Comparison of ENCODE assay signal across 23 cellular contexts in the genomic region with DNA sequence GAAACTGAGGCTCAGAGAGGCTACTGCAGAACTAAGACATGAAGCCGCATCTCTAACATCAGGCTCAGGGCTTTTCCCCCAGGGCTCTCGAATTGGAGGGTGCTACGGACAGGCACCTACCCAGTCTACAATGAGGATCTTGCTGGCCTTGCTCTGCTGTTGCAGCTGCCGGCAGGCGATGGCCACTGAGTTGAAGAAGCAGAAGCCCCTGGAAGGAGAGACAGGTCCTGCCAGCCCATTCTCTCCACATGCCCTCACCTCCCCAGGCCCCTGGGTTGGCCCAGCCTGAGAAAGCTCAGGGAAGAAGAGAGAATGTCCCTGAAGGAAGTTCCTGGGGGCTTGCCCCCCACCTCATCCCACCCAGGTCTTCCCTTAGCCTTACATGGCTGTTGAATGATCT. TPM values are rescaled to one million over a fixed set of nuclear protein-coding genes. Genes with fewer than 3 reads are reported as not detected.
DNase-seq lines count a peak whose midpoint lies in the region; ATAC-seq and TF ChIP-seq lines count a peak whose summit lies in the region.
"Had no signal": no experiment of that assay in that cellular context is flagged by ENCODE, and none has a peak within 500 bp of the region (broad histone marks: within the 10 kb centered on the region; RNA-seq: fewer than 3 reads in every experiment).

No MANE protein-coding gene starts in this region.

- no peaks in the 10 kb centered on the region for H4K20me1 ChIP-seq in H9 (ENCODE audit: control insufficient read depth, insufficient read depth, insufficient read length)

- H3K36me3 Mint-ChIP-seq in activated T-cell treated with anti-CD3 and anti-CD28 coated beads, Interleukin-2, amount 50 U/mL, for 72 hours (ENCODE audit: insufficient read depth in 2 of 2) = peaks cover 19 to 44% of the 10 kb centered on the region in 2 donors
- peaks cover 54% of the 10 kb centered on the region for H3K36me3 Mint-ChIP-seq in activated T-cell treated with anti-CD3 and anti-CD28 coated beads, Interleukin-2, amount 50 U/mL, for 4 hours (ENCODE audit: insufficient read depth)
- H3K36me3 Mint-ChIP-seq in activated T-helper 17 cell treated with anti-CD3 and anti-CD28 coated beads, Interleukin-2, amount 50 U/mL, for 72 hours (ENCODE audit: low read depth) = peaks cover 99% of the 10 kb centered on the region
- peaks cover 64 to 76% of the 10 kb centered on the region in 2 donors for H3K36me3 Mint-ChIP-seq in stimulated activated naive B cell treated with anti-CD40 and anti-IgM and Interleukin-4, amounts not matched to agents 10 μg/mL and 1 μg/mL and 100 μg/mL, for 72 hours
- H3K36me3 Mint-ChIP-seq in H9 (ENCODE audit: insufficient read depth in 1 of 3, low read depth in 3 of 3) = peaks cover 50 to 86% (median 84%) of the 10 kb centered on the region in 3 experiments; a peak in 6 of 7 replicates

- TF ChIP-seq CTCF in H9 (conservative IDR thresholded peaks at IDR 0.05) = no peak

- no peaks in the 10 kb centered on the region for H3K79me2 ChIP-seq in H9 (ENCODE audit: insufficient read depth, low read length)

- H3K14ac ChIP-seq in H9 (ENCODE audit: insufficient read depth, low read length) = no peak overlapping the region

- no peak overlapping the region for H4K5ac ChIP-seq in H9 (ENCODE audit: insufficient read length, low read depth, low read length)

- no peak overlapping the region for H3K23ac ChIP-seq in H9 (ENCODE audit: insufficient read length, low read depth, low read length)

- H3K56ac ChIP-seq in H9 (ENCODE audit: insufficient read length, low read depth, low read length) = no peak overlapping the region

- no peak overlapping the region for H4K91ac ChIP-seq in H9 (ENCODE audit: insufficient read length, low read depth, low read length)

- no peak overlapping the region for H2AK5ac ChIP-seq in H9 (ENCODE audit: insufficient read length, low read length)

- H2BK12ac ChIP-seq in H9 (ENCODE audit: insufficient read length, low read depth, low read length) = no peak overlapping the region

- H2AFZ ChIP-seq in H9 (ENCODE audit: low read length) = no peak overlapping the region

- no peak overlapping the region for H2BK120ac ChIP-seq in H9 (ENCODE audit: low read depth, low read length, poor library complexity, severe bottlenecking)

- no peaks in the 10 kb centered on the region for H3K79me1 ChIP-seq in H9 (ENCODE audit: insufficient read depth, low read depth, low read length, poor library complexity, severe bottlenecking)

- H3K4me1 Mint-ChIP-seq in activated T-cell treated with anti-CD3 and anti-CD28 coated beads, Interleukin-2, amount 50 U/mL, for 72 hours (ENCODE audit: low read depth) = peaks cover 31% of the 10 kb centered on the region
- H3K4me1 Mint-ChIP-seq in activated T-cell treated with anti-CD3 and anti-CD28 coated beads, Interleukin-2, amount 50 U/mL, for 4 hours (ENCODE audit: low read depth) = peaks cover 14% of the 10 kb centered on the region
- no peaks in the 10 kb centered on the region for H3K4me1 Mint-ChIP-seq in activated T-helper 17 cell treated with anti-CD3 and anti-CD28 coated beads, Interleukin-2, amount 50 U/mL, for 72 hours
- H3K4me1 Mint-ChIP-seq in stimulated activated naive B cell treated with anti-CD40 and anti-IgM and Interleukin-4, amounts not matched to agents 10 μg/mL and 1 μg/mL and 100 μg/mL, for 72 hours = peaks cover 0 to 6% of the 10 kb centered on the region in 2 donors
- H3K4me1 Mint-ChIP-seq in H9 = no peaks in the 10 kb centered on the region
- H3K4me1 Mint-ChIP-seq: B cell, CD14-positive monocyte had no signal

- no peaks in the 10 kb centered on the region for H3K4me1 ChIP-seq in right cardiac atrium (ENCODE audit: control insufficient read depth, insufficient read depth, low read length)
- no peaks in the 10 kb centered on the region for H3K4me1 ChIP-seq in H9 (ENCODE audit: insufficient read depth, low read length)
- H3K4me1 ChIP-seq: A549, Caco-2 had no signal

- intact Hi-C loops in right cardiac atrium (cut with DNase I) = loop anchor here in 1 of 4 donors (10.0 kb wide), 1 partner anchor 46 kb away; no protein-coding TSS in a partner anchor
- intact Hi-C loops in Right ventricle myocardium superior (cut with DNase I) = no loop called here

- no peak for ATAC-seq in activated T-cell treated with anti-CD3 and anti-CD28 coated beads, Interleukin-2, amount 50 U/mL, for 72 hours (replicated peaks in 1 of 2)
- no peak for ATAC-seq in activated T-cell treated with anti-CD3 and anti-CD28 coated beads, Interleukin-2, amount 50 U/mL, for 4 hours
- ATAC-seq in right cardiac atrium = no peak
- no peak for ATAC-seq in Right ventricle myocardium superior (ENCODE audit: poor library complexity)
- no peak for ATAC-seq in activated T-helper 17 cell treated with anti-CD3 and anti-CD28 coated beads, Interleukin-2, amount 50 U/mL, for 72 hours (replicated peaks)
- no peak for ATAC-seq in stimulated activated naive B cell treated with anti-CD40 and anti-IgM and Interleukin-4, amounts not matched to agents 10 μg/mL and 1 μg/mL and 100 μg/mL, for 72 hours (replicated peaks)
- ATAC-seq in GM18505 (IDR thresholded peaks at IDR 0.05; ENCODE audit: unreplicated experiment) = no peak
- ATAC-seq: A549, Panc1 had no signal

- no peak overlapping the region for H3K27ac ChIP-seq in right cardiac atrium (ENCODE audit: low read length)
- H3K27ac ChIP-seq in H9 (ENCODE audit: insufficient read length, low read depth, low read length) = no peak overlapping the region
- H3K27ac ChIP-seq: A549 had no signal

- no peak overlapping the region for H4K8ac ChIP-seq in H9 (replicated peaks; ENCODE audit: insufficient read length, low read depth, low read length)

- H3K27me3 Mint-ChIP-seq in activated T-cell treated with anti-CD3 and anti-CD28 coated beads, Interleukin-2, amount 50 U/mL, for 72 hours (ENCODE audit: low read depth) = no peaks in the 10 kb centered on the region
- H3K27me3 Mint-ChIP-seq in activated T-cell treated with anti-CD3 and anti-CD28 coated beads, Interleukin-2, amount 50 U/mL, for 4 hours (ENCODE audit: low read depth) = no peaks in the 10 kb centered on the region
- H3K27me3 Mint-ChIP-seq in activated T-helper 17 cell treated with anti-CD3 and anti-CD28 coated beads, Interleukin-2, amount 50 U/mL, for 72 hours = no peaks in the 10 kb centered on the region
- H3K27me3 Mint-ChIP-seq in stimulated activated naive B cell treated with anti-CD40 and anti-IgM and Interleukin-4, amounts not matched to agents 10 μg/mL and 1 μg/mL and 100 μg/mL, for 72 hours = no peaks in the 10 kb centered on the region
- H3K27me3 Mint-ChIP-seq in H9 (ENCODE audit: low read depth) = no peaks in the 10 kb centered on the region
- H3K27me3 Mint-ChIP-seq: B cell had no signal

- H3K27ac Mint-ChIP-seq in activated T-cell treated with anti-CD3 and anti-CD28 coated beads, Interleukin-2, amount 50 U/mL, for 72 hours = peak overlapping the region; percentile 54
- peak overlapping the region; percentile 90 for H3K27ac Mint-ChIP-seq in activated T-helper 17 cell treated with anti-CD3 and anti-CD28 coated beads, Interleukin-2, amount 50 U/mL, for 72 hours
- peak overlapping the region; percentile 14 for H3K27ac Mint-ChIP-seq in stimulated activated naive B cell treated with anti-CD40 and anti-IgM and Interleukin-4, amounts not matched to agents 10 μg/mL and 1 μg/mL and 100 μg/mL, for 72 hours
- no peak overlapping the region for H3K27ac Mint-ChIP-seq in H9
- H3K27ac Mint-ChIP-seq: B cell had no signal

- H3K4me3 ChIP-seq in right cardiac atrium (ENCODE audit: low read length) = no peak overlapping the region
- H3K4me3 ChIP-seq: A549 had no signal

- H3K27me3 ChIP-seq in right cardiac atrium (ENCODE audit: control insufficient read depth, insufficient read depth) (no peaks in the 10 kb centered on the region), H9 (ENCODE audit: insufficient read depth, low read length) (no peaks in the 10 kb centered on the region)

- H3K4ac ChIP-seq in H9 (ENCODE audit: low read depth, low read length) = no peak overlapping the region

- no peak overlapping the region for H3K4me3 Mint-ChIP-seq in activated T-cell treated with anti-CD3 and anti-CD28 coated beads, Interleukin-2, amount 50 U/mL, for 72 hours
- H3K4me3 Mint-ChIP-seq in activated T-cell treated with anti-CD3 and anti-CD28 coated beads, Interleukin-2, amount 50 U/mL, for 4 hours = no peak overlapping the region
- H3K4me3 Mint-ChIP-seq in activated T-helper 17 cell treated with anti-CD3 and anti-CD28 coated beads, Interleukin-2, amount 50 U/mL, for 72 hours = no peak overlapping the region
- H3K4me3 Mint-ChIP-seq in stimulated activated naive B cell treated with anti-CD40 and anti-IgM and Interleukin-4, amounts not matched to agents 10 μg/mL and 1 μg/mL and 100 μg/mL, for 72 hours = no peak overlapping the region
- no peak overlapping the region for H3K4me3 Mint-ChIP-seq in H9
- H3K4me3 Mint-ChIP-seq: B cell, CD14-positive monocyte, HFFc6 had no signal

- no peak overlapping the region for H2BK5ac ChIP-seq in H9 (ENCODE audit: insufficient read length, low read length)

- no peak overlapping the region for H2BK20ac ChIP-seq in H9 (ENCODE audit: low read depth, low read length, poor library complexity, severe bottlenecking)

- 86% methylated on average over 5 of the region's 5 CpGs for WGBS in right cardiac atrium
- no CpG with 5 or more reads among the region's 5 CpGs for WGBS in H9 (ENCODE audit: extremely low coverage, insufficient read length, low lambda C conversion rate)

- no peak overlapping the region for H3K9ac ChIP-seq in H9 (ENCODE audit: extremely low read depth, insufficient read length, low read length)

- no peak for DNase-seq in activated T-cell treated with anti-CD3 and anti-CD28 coated beads, Interleukin-2, amount 50 U/mL, for 72 hours
- no peak for DNase-seq in activated T-cell treated with anti-CD3 and anti-CD28 coated beads, Interleukin-2, amount 50 U/mL, for 4 hours
- DNase-seq in right cardiac atrium = peak in 2 of 3 donors; percentile 11 to 26
- no peak for DNase-seq in Right ventricle myocardium superior
- DNase-seq in stimulated activated naive B cell treated with anti-CD40 and anti-IgM and Interleukin-4, amounts not matched to agents 10 μg/mL and 1 μg/mL and 100 μg/mL, for 72 hours = no peak
- DNase-seq in H9 = no peak
- DNase-seq: Caco-2, DMS 273 treated with DMSO at 0.1 percent for 48 hours, DMS79 treated with DMSO at 0.1 percent for 48 hours, H7, HFFc6, Kasumi-1, NCI-H1694 treated with DMSO at 0.1 percent for 48 hours, NCI-H2081 treated with DMSO at 0.1 percent for 48 hours, NCI-H2171 treated with DMSO at 0.1 percent for 48 hours, NCI-H524 treated with DMSO at 0.1 percent for 48 hours, NCI-H82 had no signal

- H2BK15ac ChIP-seq in H9 (ENCODE audit: low read depth, low read length) = no peak overlapping the region

- H3K18ac ChIP-seq in H9 (ENCODE audit: insufficient read length, low read depth, low read length) = no peak overlapping the region

- no peak for TF ChIP-seq POLR2A in GM18505 (IDR thresholded peaks at IDR 0.05; ENCODE audit: borderline replicate concordance, extremely low read depth, insufficient read depth, insufficient read length)

- H3K4me2 ChIP-seq in H9 (ENCODE audit: insufficient read depth, insufficient read length, low read length) = no peak overlapping the region
- H3K4me2 ChIP-seq: A549 had no signal

- no peaks in the 10 kb centered on the region for H3K23me2 ChIP-seq in H9 (ENCODE audit: insufficient read length, low read depth, low read length, poor library complexity, severe bottlenecking)

- no peaks in the 10 kb centered on the region for H3K9me3 Mint-ChIP-seq in activated T-cell treated with anti-CD3 and anti-CD28 coated beads, Interleukin-2, amount 50 U/mL, for 72 hours
- no peaks in the 10 kb centered on the region for H3K9me3 Mint-ChIP-seq in activated T-cell treated with anti-CD3 and anti-CD28 coated beads, Interleukin-2, amount 50 U/mL, for 4 hours
- no peaks in the 10 kb centered on the region for H3K9me3 Mint-ChIP-seq in activated T-helper 17 cell treated with anti-CD3 and anti-CD28 coated beads, Interleukin-2, amount 50 U/mL, for 72 hours
- no peaks in the 10 kb centered on the region for H3K9me3 Mint-ChIP-seq in stimulated activated naive B cell treated with anti-CD40 and anti-IgM and Interleukin-4, amounts not matched to agents 10 μg/mL and 1 μg/mL and 100 μg/mL, for 72 hours
- no peaks in the 10 kb centered on the region for H3K9me3 Mint-ChIP-seq in H9
- H3K9me3 Mint-ChIP-seq: CD14-positive monocyte, HFFc6 had no signal

- H3T11ph ChIP-seq in H9 (ENCODE audit: low read length) = no peak overlapping the region

- H3K9me3 ChIP-seq in right cardiac atrium (ENCODE audit: control insufficient read depth, low read length) = no peaks in the 10 kb centered on the region
- H3K9me3 ChIP-seq in H9 (ENCODE audit: control insufficient read depth, low read depth, low read length) = no peaks in the 10 kb centered on the region
- H3K9me3 ChIP-seq: A549, Caco-2 had no signal

RNA-seq across cellular contexts. Expression of gene SLC48A1, which starts 16.1 kb away (rescaled TPM):
- 10 to 100 TPM; 14.6 to 15.2 TPM for total RNA-seq in activated T-cell treated with anti-CD3 and anti-CD28 coated beads, Interleukin-2, amount 50 U/mL, for 72 hours
- total RNA-seq in activated T-cell treated with anti-CD3 and anti-CD28 coated beads, Interleukin-2, amount 50 U/mL, for 4 hours = 1 to 10 TPM; 4.0 to 5.2 (median 5.0) TPM
- total RNA-seq in right cardiac atrium (10 to 100 TPM; 26.5 to 30.1 (median 27.6) TPM), Right ventricle myocardium superior (26.8 TPM), H9 (2021) (10.6 TPM in 2 replicates)
- 22.0 TPM for polyA plus RNA-seq in right cardiac atrium
- total RNA-seq in activated T-helper 17 cell treated with anti-CD3 and anti-CD28 coated beads, Interleukin-2, amount 50 U/mL, for 72 hours = 1 to 10 TPM; 6.7 to 8.2 TPM

RNA-seq across cellular contexts. Expression of gene RAPGEF3, which starts 30.5 kb away (rescaled TPM):
- total RNA-seq in activated T-cell treated with anti-CD3 and anti-CD28 coated beads, Interleukin-2, amount 50 U/mL, for 72 hours = 1 to 10 TPM in 1 of 2 donors, under 1 TPM in 1; 0.62 to 1.4 TPM
- total RNA-seq in activated T-cell treated with anti-CD3 and anti-CD28 coated beads, Interleukin-2, amount 50 U/mL, for 4 hours = 1 to 10 TPM in 1 of 3 donors, under 1 TPM in 2; 0.55 to 1.3 (median 0.66) TPM
- total RNA-seq in right cardiac atrium (10 to 100 TPM; 14.1 to 28.7 (median 23.3) TPM), Right ventricle myocardium superior (30.6 TPM), H9 (2021) (5.6 and 7.4 TPM in 2 replicates)
- 44.9 TPM for polyA plus RNA-seq in right cardiac atrium
- total RNA-seq in activated T-helper 17 cell treated with anti-CD3 and anti-CD28 coated beads, Interleukin-2, amount 50 U/mL, for 72 hours = 1 to 10 TPM; 1.4 to 8.4 TPM

RNA-seq across cellular contexts. Expression of gene HDAC7, which starts 30.6 kb away (rescaled TPM):
- total RNA-seq in activated T-cell treated with anti-CD3 and anti-CD28 coated beads, Interleukin-2, amount 50 U/mL, for 72 hours = 100 to 1,000 TPM; 288 to 350 TPM
- total RNA-seq in activated T-cell treated with anti-CD3 and anti-CD28 coated beads, Interleukin-2, amount 50 U/mL, for 4 hours = 100 to 1,000 TPM; 168 to 199 (median 199) TPM
- total RNA-seq in right cardiac atrium (10 to 100 TPM; 46.5 to 60.1 (median 51.1) TPM), Right ventricle myocardium superior (35.9 TPM), H9 (2021) (69.3 and 72.1 TPM in 2 replicates)
- 38.0 TPM for polyA plus RNA-seq in right cardiac atrium
- total RNA-seq in activated T-helper 17 cell treated with anti-CD3 and anti-CD28 coated beads, Interleukin-2, amount 50 U/mL, for 72 hours = 100 to 1,000 TPM; 163 to 471 TPM

Comparison
In these comparisons a context has a peak if more than half of its experiments do, and no peak if none do; other contexts are left out.
1. DNase-seq: peak in right cardiac atrium (2 of 3); none in activated T-cell treated with anti-CD3 and anti-CD28 coated beads, Interleukin-2, amount 50 U/mL, for 72 hours (0 of 2), activated T-cell treated with anti-CD3 and anti-CD28 coated beads, Interleukin-2, amount 50 U/mL, for 4 hours (single experiment), Right ventricle myocardium superior (single experiment), stimulated activated naive B cell treated with anti-CD40 and anti-IgM and Interleukin-4, amounts not matched to agents 10 μg/mL and 1 μg/mL and 100 μg/mL, for 72 hours (single experiment) and H9 (single experiment).
2. H3K27ac Mint-ChIP-seq: peak in activated T-cell treated with anti-CD3 and anti-CD28 coated beads, Interleukin-2, amount 50 U/mL, for 72 hours (single experiment), activated T-helper 17 cell treated with anti-CD3 and anti-CD28 coated beads, Interleukin-2, amount 50 U/mL, for 72 hours (single experiment) and stimulated activated naive B cell treated with anti-CD40 and anti-IgM and Interleukin-4, amounts not matched to agents 10 μg/mL and 1 μg/mL and 100 μg/mL, for 72 hours (single experiment); none in H9 (0 of 3).